In genomic region chr6:11043552-11043960, GRCh38 we compare ENCODE assay signal across 9 cellular contexts. TPM values are rescaled to one million over a fixed set of nuclear protein-coding genes. Genes with fewer than 3 reads are reported as not detected.
DNase-seq lines count a peak whose midpoint lies in the region; ATAC-seq, FAIRE-seq and TF ChIP-seq lines count a peak whose summit lies in the region.
"Had no signal": no experiment of that assay in that cellular context is flagged by ENCODE, and none has a peak within 500 bp of the region (broad histone marks: within the 10 kb centered on the region; RNA-seq: fewer than 3 reads in every experiment).

No MANE protein-coding gene starts in this region.

- H3K27ac ChIP-seq in colonic mucosa, result no peak overlapping the region

- no peak for FAIRE-seq in HTR-8/SVneo (lab: Jason Lieb, UNC)

- peaks cover 28% of the 10 kb centered on the region for H3K27me3 ChIP-seq in colonic mucosa

- H3K4me3 ChIP-seq in colonic mucosa (peak overlapping the region; percentile 26), mucosa of descending colon (no peak overlapping the region)

- DNase-seq in ELR (ENCODE audit: low read depth) (peak; percentile 19), colonic mucosa (no peak), mucosa of descending colon (no peak), NCI-H2107 treated with DMSO at 0.1 percent for 48 hours (lab: John Stamatoyannopoulos, UW; ENCODE audit: unreplicated experiment) (no peak), HT-29 (ENCODE audit: low spot score) (no peak), HTR-8/SVneo (ENCODE audit: insufficient read length, low spot score) (no peak)

- ATAC-seq in HG03442 (IDR thresholded peaks at IDR 0.05; ENCODE audit: unreplicated experiment), result peak; percentile 27
- peak; percentile 19 for ATAC-seq in mucosa of descending colon
- no peak for ATAC-seq in HG03342 (IDR thresholded peaks at IDR 0.05; ENCODE audit: unreplicated experiment)

- TF ChIP-seq CTCF in colonic mucosa (IDR thresholded peaks at IDR 0.05) (no peak), mucosa of descending colon (IDR thresholded peaks at IDR 0.05) (no peak)

- H3K36me3 ChIP-seq in colonic mucosa, result no peaks in the 10 kb centered on the region
- no peaks in the 10 kb centered on the region for H3K36me3 ChIP-seq in mucosa of descending colon (ENCODE audit: low read depth)

- no peaks in the 10 kb centered on the region for H3K4me1 ChIP-seq in colonic mucosa
- H3K4me1 ChIP-seq in mucosa of descending colon (ENCODE audit: low read depth), result no peaks in the 10 kb centered on the region

- intact Hi-C loops in colonic mucosa (cut with DNase I), result no loop called here
- intact Hi-C loops in mucosa of descending colon (cut with DNase I, micrococcal nuclease), result no loop called here

- no peaks in the 10 kb centered on the region for H3K9me3 ChIP-seq in colonic mucosa
- no peaks in the 10 kb centered on the region for H3K9me3 ChIP-seq in mucosa of descending colon

- H3K9ac ChIP-seq in colonic mucosa (ENCODE audit: low read depth in 2 of 2, low read length in 2 of 2), result no peak overlapping the region

RNA-seq across cellular contexts. Expression of gene ELOVL2, which starts 0.5 kb away (rescaled TPM):
- total RNA-seq in colonic mucosa (under 1 TPM; 0.05 to 0.11 TPM), mucosa of descending colon (under 1 TPM in 2 of 3 donors, not detected in 1; 0.12 to 0.63 TPM)
- total RNA-seq in HT-29 (2014; rRNA removed; shearing (Covaris generic)), result not detected in 2 replicates
- total RNA-seq: glomerular endothelial cell had no signal

RNA-seq across cellular contexts. Expression of gene SMIM13, which starts 50.1 kb away (rescaled TPM):
- total RNA-seq in colonic mucosa (1 to 10 TPM; 6.3 to 8.0 TPM), mucosa of descending colon (10 to 100 TPM in 1 of 3 donors, 1 to 10 TPM in 2; 5.4 to 10.9 (median 5.6) TPM)
- 4.4 and 6.7 TPM in 2 replicates for total RNA-seq in HT-29 (2014; rRNA removed; shearing (Covaris generic))
